Comparison of ENCODE assay signal across 14 cellular contexts in genomic region chr11:115338476-115338875, GRCh38.
"Had no signal": no experiment of that assay in that cellular context is flagged by ENCODE, and none has a peak within 500 bp of the region (broad histone marks: within the 10 kb centered on the region; RNA-seq: fewer than 3 reads in every experiment).

No MANE protein-coding gene starts in this region.

- H3K4me3 ChIP-seq: adrenal gland, coronary artery, gastrocnemius medialis, hepatocyte, right atrium auricular region, smooth muscle cell, vagina had no signal

- H3K27ac ChIP-seq: adrenal gland, coronary artery, gastrocnemius medialis, hepatocyte, right atrium auricular region, vagina had no signal

- H3K36me3 ChIP-seq: adrenal gland, gastrocnemius medialis, right atrium auricular region, vagina had no signal

- H3K79me2 ChIP-seq: hepatocyte had no signal

- H3K27me3 ChIP-seq: adrenal gland, gastrocnemius medialis, hepatocyte, right atrium auricular region, vagina had no signal

- DNase-seq: activated CD4-positive, alpha-beta T cell treated with anti-CD3 and anti-CD28 coated beads for 48 hours; activated CD8-positive, alpha-beta memory T cell treated with anti-CD3 and anti-CD28 coated beads for 24 hours; activated naive CD4-positive, alpha-beta T cell treated with anti-CD3 and anti-CD28 coated beads, Interleukin-2, amount 50 U/mL, for 16 hours; adrenal gland; caudate nucleus; effector CD4-positive, alpha-beta T cell; gastrocnemius medialis; naive thymus-derived CD4-positive, alpha-beta T cell; T-helper 9 cell had no signal

- H3K4me2 ChIP-seq: hepatocyte, smooth muscle cell had no signal

- H3K4me1 ChIP-seq: adrenal gland, gastrocnemius medialis, right atrium auricular region, vagina had no signal

- ATAC-seq: gastrocnemius medialis; naive thymus-derived CD4-positive, alpha-beta T cell had no signal

- H3K9me3 ChIP-seq: adrenal gland, gastrocnemius medialis, right atrium auricular region, vagina had no signal

- H2AFZ ChIP-seq: hepatocyte had no signal
